Comparison of ENCODE assay signal across 12 cellular contexts in the genomic region with DNA sequence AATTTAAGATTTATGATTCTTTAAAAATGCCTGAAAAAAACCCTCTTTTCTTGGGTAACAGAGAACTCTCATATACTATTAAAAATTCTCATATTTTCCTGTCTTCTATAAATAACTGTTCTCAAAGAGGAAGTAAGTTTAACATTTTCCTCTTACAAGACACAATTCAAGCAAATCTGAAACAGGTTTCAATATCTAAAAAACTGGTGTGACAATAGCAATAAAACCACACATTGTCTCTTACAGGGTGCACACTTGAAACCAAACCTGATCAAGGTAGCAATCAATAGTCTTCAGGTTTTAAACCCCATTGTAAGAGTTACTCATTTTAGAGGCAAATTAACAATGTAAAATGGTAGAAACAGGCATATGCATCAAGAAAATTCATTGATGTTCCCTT. TPM values are rescaled to one million over a fixed set of nuclear protein-coding genes. Genes with fewer than 3 reads are reported as not detected.
DNase-seq lines count a peak whose midpoint lies in the region; ATAC-seq and TF ChIP-seq lines count a peak whose summit lies in the region.
"Had no signal": no experiment of that assay in that cellular context is flagged by ENCODE, and none has a peak within 500 bp of the region (broad histone marks: within the 10 kb centered on the region; RNA-seq: fewer than 3 reads in every experiment).

No MANE protein-coding gene starts in this region.

- H3K27me3 ChIP-seq in left lung, result no peaks in the 10 kb centered on the region
- H3K27me3 ChIP-seq: SJCRH30 had no signal

- DNase-seq in activated naive CD8-positive, alpha-beta T cell treated with anti-CD3 and anti-CD28 coated beads, Interleukin-2, amount 10 ng/mL, durations not matched to agents 7 days and 5 days, result no peak
- DNase-seq in left lung (no peak), DMS79 treated with DMSO at 0.1 percent for 48 hours (lab: John Stamatoyannopoulos, UW) (no peak)
- DNase-seq: effector memory CD4-positive, alpha-beta T cell; EL; NCI-H1417; nucleus accumbens; SJCRH30 had no signal

- H3K27ac Mint-ChIP-seq in activated naive CD8-positive, alpha-beta T cell treated with anti-CD3 and anti-CD28 coated beads, Interleukin-2, amount 10 ng/mL, durations not matched to agents 7 days and 5 days, result peak overlapping the region; percentile 15

- TF ChIP-seq CTCF in left lung (IDR thresholded peaks at IDR 0.05), result no peak

- peak; percentile 45 for ATAC-seq in GM18520 (IDR thresholded peaks at IDR 0.05; ENCODE audit: unreplicated experiment)
- peak; percentile 67 for ATAC-seq in GM21367 (IDR thresholded peaks at IDR 0.05; ENCODE audit: unreplicated experiment)
- peak; percentile 48 for ATAC-seq in HG03175 (IDR thresholded peaks at IDR 0.05; ENCODE audit: unreplicated experiment)
- ATAC-seq in activated naive CD8-positive, alpha-beta T cell treated with anti-CD3 and anti-CD28 coated beads, Interleukin-2, amount 10 ng/mL, durations not matched to agents 7 days and 5 days (ENCODE audit: low read depth), result no peak
- no peak for ATAC-seq in left lung
- no peak for ATAC-seq in HG02970 (IDR thresholded peaks at IDR 0.05; ENCODE audit: low FRiP score, unreplicated experiment)

- H3K9me3 ChIP-seq in left lung, result no peaks in the 10 kb centered on the region
- H3K9me3 ChIP-seq: SJCRH30 had no signal

- no peaks in the 10 kb centered on the region for H3K27me3 Mint-ChIP-seq in activated naive CD8-positive, alpha-beta T cell treated with anti-CD3 and anti-CD28 coated beads, Interleukin-2, amount 10 ng/mL, durations not matched to agents 7 days and 5 days

- no peaks in the 10 kb centered on the region for H3K4me1 ChIP-seq in left lung
- H3K4me1 ChIP-seq: SJCRH30 had no signal

- no peak overlapping the region for H3K27ac ChIP-seq in left lung
- H3K27ac ChIP-seq: SJCRH30 had no signal

- H3K36me3 ChIP-seq in left lung, result peaks cover 0 to 98% of the 10 kb centered on the region in 2 donors

- no peak overlapping the region for H3K4me3 Mint-ChIP-seq in activated naive CD8-positive, alpha-beta T cell treated with anti-CD3 and anti-CD28 coated beads, Interleukin-2, amount 10 ng/mL, durations not matched to agents 7 days and 5 days

- intact Hi-C loops in left lung (cut with DNase I), result no loop called here

- peaks cover 40% of the 10 kb centered on the region for H3K36me3 Mint-ChIP-seq in activated naive CD8-positive, alpha-beta T cell treated with anti-CD3 and anti-CD28 coated beads, Interleukin-2, amount 10 ng/mL, durations not matched to agents 7 days and 5 days

- H3K4me1 Mint-ChIP-seq in activated naive CD8-positive, alpha-beta T cell treated with anti-CD3 and anti-CD28 coated beads, Interleukin-2, amount 10 ng/mL, durations not matched to agents 7 days and 5 days, result peaks cover 21% of the 10 kb centered on the region

- POLR2A ChIA-PET in activated naive CD8-positive, alpha-beta T cell treated with anti-CD3 and anti-CD28 coated beads, Interleukin-2, amount 10 ng/mL, durations not matched to agents 7 days and 5 days (lab: Charles Lee), result interaction anchor here (1.0 kb wide), 1 partner anchor 13 kb away, joined by 3 read pairs; no protein-coding TSS in a partner anchor

- no peaks in the 10 kb centered on the region for H3K9me3 Mint-ChIP-seq in activated naive CD8-positive, alpha-beta T cell treated with anti-CD3 and anti-CD28 coated beads, Interleukin-2, amount 10 ng/mL, durations not matched to agents 7 days and 5 days

- H3K4me3 ChIP-seq in left lung, result no peak overlapping the region
- H3K4me3 ChIP-seq: SJCRH30 had no signal

RNA-seq across cellular contexts. Expression of a gene that starts 28.0 kb away (rescaled TPM):
- total RNA-seq in activated naive CD8-positive, alpha-beta T cell treated with anti-CD3 and anti-CD28 coated beads, Interleukin-2, amount 10 ng/mL, durations not matched to agents 7 days and 5 days, result 100 to 1,000 TPM; 223 to 228 TPM
- total RNA-seq in left lung, result 10 to 100 TPM; 95.4 to 97.4 TPM

RNA-seq across cellular contexts. Expression of a gene that starts 53.9 kb away (rescaled TPM):
- 10 to 100 TPM; 15.2 to 16.4 TPM for total RNA-seq in activated naive CD8-positive, alpha-beta T cell treated with anti-CD3 and anti-CD28 coated beads, Interleukin-2, amount 10 ng/mL, durations not matched to agents 7 days and 5 days
- total RNA-seq in left lung, result 10 to 100 TPM; 29.8 to 45.6 TPM

Comparison
In these comparisons a context has a peak if more than half of its experiments do, and no peak if none do; other contexts are left out.
1. ATAC-seq: peak in GM18520 (single experiment), GM21367 (single experiment) and HG03175 (single experiment); none in activated naive CD8-positive, alpha-beta T cell treated with anti-CD3 and anti-CD28 coated beads, Interleukin-2, amount 10 ng/mL, durations not matched to agents 7 days and 5 days (single experiment), left lung (single experiment) and HG02970 (single experiment).